8 cellular contexts compared by ENCODE assay signal in genomic region chr17:21252289-21252874, GRCh38.
DNase-seq lines count a peak whose midpoint lies in the region; ATAC-seq and TF ChIP-seq lines count a peak whose summit lies in the region.

No MANE protein-coding gene starts in this region.

- H3K4me3 ChIP-seq in WERI-Rb-1 (ENCODE audit: low read depth, low read length) = peak overlapping the region; percentile 33
- peak overlapping the region; percentile 39 for H3K4me3 ChIP-seq in iPS-11a (ENCODE audit: low read depth, low read length)

- ATAC-seq in HG02571 (IDR thresholded peaks at IDR 0.05; ENCODE audit: unreplicated experiment) (peak; percentile 9), GM21367 (IDR thresholded peaks at IDR 0.05; ENCODE audit: unreplicated experiment) (no peak)
- no peak for ATAC-seq in stimulated activated memory B cell treated with anti-CD40 and anti-IgM and Interleukin-4, amounts not matched to agents 10 μg/mL and 1 μg/mL and 100 μg/mL, for 72 hours

- H3K36me3 Mint-ChIP-seq in stimulated activated memory B cell treated with anti-CD40 and anti-IgM and Interleukin-4, amounts not matched to agents 10 μg/mL and 1 μg/mL and 100 μg/mL, for 72 hours = no peaks in the 10 kb centered on the region

- peak overlapping the region; percentile 71 for H3K4me3 Mint-ChIP-seq in stimulated activated memory B cell treated with anti-CD40 and anti-IgM and Interleukin-4, amounts not matched to agents 10 μg/mL and 1 μg/mL and 100 μg/mL, for 72 hours

- no peaks in the 10 kb centered on the region for H3K9me3 Mint-ChIP-seq in stimulated activated memory B cell treated with anti-CD40 and anti-IgM and Interleukin-4, amounts not matched to agents 10 μg/mL and 1 μg/mL and 100 μg/mL, for 72 hours

- peaks cover 20% of the 10 kb centered on the region for H3K4me1 Mint-ChIP-seq in stimulated activated memory B cell treated with anti-CD40 and anti-IgM and Interleukin-4, amounts not matched to agents 10 μg/mL and 1 μg/mL and 100 μg/mL, for 72 hours

- no peak for TF ChIP-seq CTCF in WERI-Rb-1 (IDR thresholded peaks at IDR 0.05; ENCODE audit: low read depth, low read length)

- H3K27ac ChIP-seq in WERI-Rb-1 = no peak overlapping the region

- no peaks in the 10 kb centered on the region for H3K9me3 ChIP-seq in WERI-Rb-1 (ENCODE audit: severe bottlenecking)

- no peaks in the 10 kb centered on the region for H3K27me3 ChIP-seq in WERI-Rb-1 (ENCODE audit: insufficient read depth, low read depth, severe bottlenecking)

- peak overlapping the region; percentile 9 for H3K27ac Mint-ChIP-seq in stimulated activated memory B cell treated with anti-CD40 and anti-IgM and Interleukin-4, amounts not matched to agents 10 μg/mL and 1 μg/mL and 100 μg/mL, for 72 hours

- H3K27me3 Mint-ChIP-seq in stimulated activated memory B cell treated with anti-CD40 and anti-IgM and Interleukin-4, amounts not matched to agents 10 μg/mL and 1 μg/mL and 100 μg/mL, for 72 hours = no peaks in the 10 kb centered on the region

- no peak for DNase-seq in WERI-Rb-1
- no peak for DNase-seq in NOMO-1 (lab: John Stamatoyannopoulos, UW; ENCODE audit: unreplicated experiment in 2 of 2)
- DNase-seq in NCI-H774 (lab: John Stamatoyannopoulos, UW) = no peak
- no peak for DNase-seq in anterior cingulate cortex (lab: John Stamatoyannopoulos, UW)

- no peaks in the 10 kb centered on the region for H3K36me3 ChIP-seq in WERI-Rb-1
